Comparison of ENCODE assay signal across 14 cellular contexts in the genomic region with DNA sequence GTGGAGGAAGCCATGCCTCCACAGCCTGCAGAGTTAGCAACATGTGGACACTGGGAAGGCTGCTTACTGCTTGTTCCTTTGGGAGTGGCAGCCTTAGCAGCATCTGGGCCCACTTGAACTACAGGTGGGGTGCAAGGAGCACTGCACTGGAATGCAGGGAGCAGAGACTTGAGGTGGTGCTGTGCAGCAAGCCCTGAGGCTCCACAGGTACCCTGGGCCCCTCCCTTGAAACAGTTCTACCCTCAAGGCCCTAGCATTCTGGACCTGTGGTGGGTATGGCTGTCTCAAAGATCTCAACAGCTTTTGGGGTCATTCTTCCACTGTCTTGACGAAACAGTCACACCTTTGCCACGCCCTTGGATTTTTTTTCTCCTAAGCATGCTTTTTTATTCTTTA. TPM values are rescaled to one million over a fixed set of nuclear protein-coding genes. Genes with fewer than 3 reads are reported as not detected.
DNase-seq lines count a peak whose midpoint lies in the region; ATAC-seq and TF ChIP-seq lines count a peak whose summit lies in the region.
"Had no signal": no experiment of that assay in that cellular context is flagged by ENCODE, and none has a peak within 500 bp of the region (broad histone marks: within the 10 kb centered on the region; RNA-seq: fewer than 3 reads in every experiment).

No MANE protein-coding gene starts in this region.

- H3K9me2 ChIP-seq in hepatocyte (replicated peaks; ENCODE audit: insufficient read depth) = no peaks in the 10 kb centered on the region

- H3K4me3 Mint-ChIP-seq in naive thymus-derived CD4-positive, alpha-beta T cell = no peak overlapping the region
- H3K4me3 Mint-ChIP-seq in activated CD4-positive, alpha-beta T cell treated with anti-CD3 and anti-CD28 coated beads for 36 hours = no peak overlapping the region

- intact Hi-C loops in Right ventricle myocardium inferior (cut with DNase I) (no loop called here), aorta (cut with DNase I) (no loop called here)
- intact Hi-C loops in naive thymus-derived CD4-positive, alpha-beta T cell (cut with micrococcal nuclease) = no loop called here
- intact Hi-C loops in activated CD4-positive, alpha-beta T cell treated with anti-CD3 and anti-CD28 coated beads for 36 hours (cut with DNase I, micrococcal nuclease) = no loop called here

- H3K4me3 ChIP-seq in right atrium auricular region (no peak overlapping the region), hepatocyte (no peak overlapping the region), aorta (ENCODE audit: low read length in 2 of 2) (no peak overlapping the region)
- H3K4me3 ChIP-seq in naive thymus-derived CD4-positive, alpha-beta T cell (ENCODE audit: low read length) = no peak overlapping the region

- POLR2A ChIA-PET in naive thymus-derived CD4-positive, alpha-beta T cell (lab: Charles Lee) = no interaction called here
- POLR2A ChIA-PET in activated CD4-positive, alpha-beta T cell treated with anti-CD3 and anti-CD28 coated beads for 36 hours (lab: Charles Lee) = no interaction called here

- peaks cover 0 to 3% (median 0%) of the 10 kb centered on the region in 11 donors for H3K9me3 Mint-ChIP-seq in naive thymus-derived CD4-positive, alpha-beta T cell
- H3K9me3 Mint-ChIP-seq in activated CD4-positive, alpha-beta T cell treated with anti-CD3 and anti-CD28 coated beads for 36 hours (ENCODE audit: low read depth) = no peaks in the 10 kb centered on the region

- H3K27me3 ChIP-seq in right atrium auricular region (no peaks in the 10 kb centered on the region), hepatocyte (no peaks in the 10 kb centered on the region), aorta (ENCODE audit: control insufficient read depth in 1 of 2, insufficient read depth in 2 of 2, low read length in 1 of 2) (no peaks in the 10 kb centered on the region)
- no peaks in the 10 kb centered on the region for H3K27me3 ChIP-seq in naive thymus-derived CD4-positive, alpha-beta T cell (ENCODE audit: control insufficient read depth in 2 of 2, insufficient read depth in 2 of 2, low read length in 2 of 2)

- H4K20me1 ChIP-seq in hepatocyte (ENCODE audit: insufficient read depth, poor library complexity, severe bottlenecking) = peaks cover 17% of the 10 kb centered on the region

- no peak overlapping the region for H2AFZ ChIP-seq in hepatocyte

- H3K36me3 ChIP-seq in right atrium auricular region (no peaks in the 10 kb centered on the region), hepatocyte (replicated peaks; ENCODE audit: insufficient read depth, low read depth) (no peaks in the 10 kb centered on the region), aorta (ENCODE audit: control insufficient read depth in 1 of 2, insufficient read depth in 2 of 2, low read length in 1 of 2) (no peaks in the 10 kb centered on the region)
- peaks cover 0 to 6% (median 0%) of the 10 kb centered on the region in 3 experiments for H3K36me3 ChIP-seq in naive thymus-derived CD4-positive, alpha-beta T cell (ENCODE audit: control insufficient read depth in 2 of 3, insufficient read depth in 3 of 3, low read length in 3 of 3)

- peaks cover 77% of the 10 kb centered on the region for H3K79me2 ChIP-seq in hepatocyte

- H3K4me1 Mint-ChIP-seq in naive thymus-derived CD4-positive, alpha-beta T cell = peaks cover 6 to 81% (median 69%) of the 10 kb centered on the region in 7 donors
- H3K4me1 Mint-ChIP-seq in activated CD4-positive, alpha-beta T cell treated with anti-CD3 and anti-CD28 coated beads for 36 hours = peaks cover 19% of the 10 kb centered on the region

- in situ Hi-C loops in G401 (cut with HindIII; ENCODE audit: low sequenced_read_pairs) = no loop called here

- WGBS in hepatocyte (ENCODE audit: low lambda C conversion rate, missing lambda C conversion rate) = 84% methylated on average over 2 of the region's 2 CpGs
- 97% methylated on average over 2 of the region's 2 CpGs for WGBS in aorta, 2 donors

- peak overlapping the region; percentile 31 for H3K4me2 ChIP-seq in hepatocyte

- no peaks in the 10 kb centered on the region for H3K27me3 Mint-ChIP-seq in naive thymus-derived CD4-positive, alpha-beta T cell
- H3K27me3 Mint-ChIP-seq in activated CD4-positive, alpha-beta T cell treated with anti-CD3 and anti-CD28 coated beads for 36 hours = no peaks in the 10 kb centered on the region

- H3K9me3 ChIP-seq in right atrium auricular region (no peaks in the 10 kb centered on the region), hepatocyte (ENCODE audit: low read depth) (no peaks in the 10 kb centered on the region), aorta (ENCODE audit: control insufficient read depth, low read length) (no peaks in the 10 kb centered on the region)
- no peaks in the 10 kb centered on the region for H3K9me3 ChIP-seq in naive thymus-derived CD4-positive, alpha-beta T cell (ENCODE audit: control insufficient read depth in 2 of 3, low read length in 3 of 3)

- TF ChIP-seq CTCF in right atrium auricular region (IDR thresholded peaks at IDR 0.05) (no peak), hepatocyte (IDR thresholded peaks at IDR 0.05; ENCODE audit: poor library complexity) (no peak)

- H3K4me1 ChIP-seq in right atrium auricular region (peaks cover 0 to 50% of the 10 kb centered on the region in 2 donors), hepatocyte (ENCODE audit: insufficient read depth) (peaks cover 17% of the 10 kb centered on the region), aorta (ENCODE audit: control insufficient read depth in 1 of 2, insufficient read depth in 2 of 2, low read length in 2 of 2) (peaks cover 0 to 6% of the 10 kb centered on the region in 2 donors)
- no peaks in the 10 kb centered on the region for H3K4me1 ChIP-seq in naive thymus-derived CD4-positive, alpha-beta T cell (ENCODE audit: control insufficient read depth in 2 of 2, insufficient read depth in 2 of 2, low read length in 2 of 2)

- CTCF ChIA-PET in naive thymus-derived CD4-positive, alpha-beta T cell (lab: Charles Lee) = no interaction called here
- CTCF ChIA-PET in activated CD4-positive, alpha-beta T cell treated with anti-CD3 and anti-CD28 coated beads for 36 hours (lab: Charles Lee) = no interaction called here

- H3K27ac ChIP-seq in right atrium auricular region (peak overlapping the region in 1 of 2 donors; percentile 39), hepatocyte (peak overlapping the region; percentile 70), aorta (ENCODE audit: low read depth in 1 of 2, low read length in 2 of 2) (no peak overlapping the region)
- H3K27ac ChIP-seq in naive thymus-derived CD4-positive, alpha-beta T cell (ENCODE audit: low read depth, low read length) = peak overlapping the region; percentile 35
- H3K27ac ChIP-seq: 22Rv1 had no signal

- DNase-seq in Right ventricle myocardium inferior (ENCODE audit: missing footprints) (no peak), right atrium auricular region (ENCODE audit: low spot score) (no peak), hepatocyte (ENCODE audit: low spot score) (no peak), aorta (no peak), NCI-H187 treated with DMSO at 0.1 percent for 48 hours (lab: John Stamatoyannopoulos, UW) (no peak), G401 (ENCODE audit: low spot score) (no peak)
- no peak for DNase-seq in naive thymus-derived CD4-positive, alpha-beta T cell
- no peak for DNase-seq in activated CD4-positive, alpha-beta T cell treated with anti-CD3 and anti-CD28 coated beads for 36 hours
- DNase-seq: DMS 273 treated with DMSO at 0.1 percent for 48 hours; NCI-H187; NCI-H69; NK-92 treated with Interleukin-12 subunit alpha and Interleukin-12 subunit beta, amount 100 ng/mL, for 24 hours; SIG-M5 had no signal

- H3K27ac Mint-ChIP-seq in naive thymus-derived CD4-positive, alpha-beta T cell = peak overlapping the region in 2 of 9 donors; percentile 28 to 42
- no peak overlapping the region for H3K27ac Mint-ChIP-seq in activated CD4-positive, alpha-beta T cell treated with anti-CD3 and anti-CD28 coated beads for 36 hours

- ATAC-seq in Right ventricle myocardium inferior = peak; percentile 17
- ATAC-seq in naive thymus-derived CD4-positive, alpha-beta T cell = no peak
- peak; percentile 56 for ATAC-seq in aorta (ENCODE audit: low FRiP score)
- no peak for ATAC-seq in activated CD4-positive, alpha-beta T cell treated with anti-CD3 and anti-CD28 coated beads for 36 hours

- peaks cover 6 to 37% (median 13%) of the 10 kb centered on the region in 5 donors for H3K36me3 Mint-ChIP-seq in naive thymus-derived CD4-positive, alpha-beta T cell
- H3K36me3 Mint-ChIP-seq in activated CD4-positive, alpha-beta T cell treated with anti-CD3 and anti-CD28 coated beads for 36 hours (ENCODE audit: low read depth) = peaks cover 7% of the 10 kb centered on the region

RNA-seq across cellular contexts. Expression of a gene that starts 13.5 kb away (rescaled TPM):
- total RNA-seq in Right ventricle myocardium inferior (109 TPM), right atrium auricular region (10 to 100 TPM; 56.5 to 93.6 TPM), hepatocyte (40.4 and 49.2 TPM in 2 replicates), aorta (10 to 100 TPM; 58.6 to 63.9 TPM)
- polyA plus RNA-seq in hepatocyte (10.1 and 10.2 TPM in 2 replicates), aorta (10 to 100 TPM in 1 of 2 donors, 1 to 10 TPM in 1; 6.1 to 23.8 TPM)
- total RNA-seq in naive thymus-derived CD4-positive, alpha-beta T cell = 10 to 100 TPM; 28.4 to 48.2 (median 44.6) TPM
- polyA plus RNA-seq in naive thymus-derived CD4-positive, alpha-beta T cell = 10 to 100 TPM in 1 of 2 donors, 1 to 10 TPM in 1; 7.7 to 12.5 TPM
- 20.2 and 24.9 TPM in 2 replicates for total RNA-seq in G401 (2014; rRNA removed; shearing (Covaris generic))
- total RNA-seq in activated CD4-positive, alpha-beta T cell treated with anti-CD3 and anti-CD28 coated beads for 36 hours = 10 to 100 TPM; 17.2 to 26.1 TPM

RNA-seq across cellular contexts. Expression of a gene that starts 16.0 kb away (rescaled TPM):
- total RNA-seq in Right ventricle myocardium inferior (69.8 TPM), right atrium auricular region (10 to 100 TPM; 47.8 to 49.0 TPM), hepatocyte (45.9 and 61.0 TPM in 2 replicates), aorta (10 to 100 TPM; 45.8 to 60.7 TPM)
- polyA plus RNA-seq in hepatocyte (55.4 and 60.7 TPM in 2 replicates), aorta (100 to 1,000 TPM in 1 of 2 donors, 10 to 100 TPM in 1; 76.4 to 245 TPM)
- 10 to 100 TPM; 21.1 to 52.9 (median 44.2) TPM for total RNA-seq in naive thymus-derived CD4-positive, alpha-beta T cell
- 100 to 1,000 TPM; 112 to 149 TPM for polyA plus RNA-seq in naive thymus-derived CD4-positive, alpha-beta T cell
- 85.8 and 87.3 TPM in 2 replicates for total RNA-seq in G401 (2014; rRNA removed; shearing (Covaris generic))
- total RNA-seq in activated CD4-positive, alpha-beta T cell treated with anti-CD3 and anti-CD28 coated beads for 36 hours = 100 to 1,000 TPM; 129 to 165 TPM

RNA-seq across cellular contexts. Expression of a gene that starts 42.1 kb away (rescaled TPM):
- total RNA-seq in Right ventricle myocardium inferior (52.7 TPM), right atrium auricular region (10 to 100 TPM; 52.3 to 56.7 TPM), hepatocyte (112 and 143 TPM in 2 replicates), aorta (10 to 100 TPM; 76.5 to 91.6 TPM)
- polyA plus RNA-seq in hepatocyte (176 and 181 TPM in 2 replicates), aorta (100 to 1,000 TPM; 106 to 133 TPM)
- 100 to 1,000 TPM in 3 of 5 experiments, 10 to 100 TPM in 2; 88.3 to 104 (median 102) TPM for total RNA-seq in naive thymus-derived CD4-positive, alpha-beta T cell
- polyA plus RNA-seq in naive thymus-derived CD4-positive, alpha-beta T cell = 100 to 1,000 TPM in 1 of 2 donors, 10 to 100 TPM in 1; 80.5 to 150 TPM
- 110 and 159 TPM in 2 replicates for total RNA-seq in G401 (2014; rRNA removed; shearing (Covaris generic))
- 100 to 1,000 TPM; 127 to 138 TPM for total RNA-seq in activated CD4-positive, alpha-beta T cell treated with anti-CD3 and anti-CD28 coated beads for 36 hours

Comparison
In these comparisons a context has a peak if more than half of its experiments do, and no peak if none do; other contexts are left out.
1. ATAC-seq: peak in Right ventricle myocardium inferior (single experiment) and aorta (single experiment); none in naive thymus-derived CD4-positive, alpha-beta T cell (single experiment) and activated CD4-positive, alpha-beta T cell treated with anti-CD3 and anti-CD28 coated beads for 36 hours (single experiment).
2. H3K27ac ChIP-seq: peak in hepatocyte (single experiment) and naive thymus-derived CD4-positive, alpha-beta T cell (single experiment); none in aorta (0 of 2).